In genomic region chr2:84700006-84700405, GRCh38 we compare ENCODE assay signal across 20 cellular contexts.
"Had no signal": no experiment of that assay in that cellular context is flagged by ENCODE, and none has a peak within 500 bp of the region (broad histone marks: within the 10 kb centered on the region; RNA-seq: fewer than 3 reads in every experiment).

No MANE protein-coding gene starts in this region.

- H3K36me3 ChIP-seq: left ventricle myocardium inferior, lower lobe of right lung, spleen had no signal

- H3K27ac ChIP-seq: dorsolateral prefrontal cortex, left ventricle myocardium inferior, lower lobe of right lung, psoas muscle, spleen, testis, tibial nerve had no signal

- ATAC-seq: left cardiac atrium; lower lobe of right lung; psoas muscle; sciatic nerve; stimulated activated memory B cell treated with anti-CD40 and anti-IgM and Interleukin-4, amounts not matched to agents 10 μg/mL and 1 μg/mL and 100 μg/mL, for 72 hours; stimulated activated naive CD8-positive, alpha-beta T cell treated with anti-CD3 and anti-CD28 coated beads, Interleukin-15, amount 100 ng/mL, for 72 hours had no signal

- FAIRE-seq: kidney had no signal

- H3K4me3 ChIP-seq: dorsolateral prefrontal cortex, left ventricle myocardium inferior, lower lobe of right lung, psoas muscle, spleen, testis, tibial nerve had no signal

- H3K9me3 ChIP-seq: left ventricle myocardium inferior, lower lobe of right lung, psoas muscle, testis, tibial nerve had no signal

- DNase-seq: cortex of kidney; dorsolateral prefrontal cortex; effector CD8-positive, alpha-beta T cell; foreskin fibroblast; immature natural killer cell; kidney; left cardiac atrium; left ventricle myocardium inferior; lower lobe of right lung; psoas muscle; retina; spleen; stimulated activated CD4-positive, alpha-beta T cell treated with anti-CD3 and anti-CD28 coated beads, Interleukin-15, amount 100 ng/mL, for 24 hours; stimulated activated CD4-positive, alpha-beta T cell treated with anti-CD3 and anti-CD28 coated beads, Interleukin-1b, Interleukin-23, amount 100 ng/mL, for 48 hours; stimulated activated CD4-positive, alpha-beta T cell treated with anti-CD3 and anti-CD28 coated beads, Interleukin-4, amount 100 ng/mL, for 24 hours; stimulated activated naive CD8-positive, alpha-beta T cell treated with anti-CD3 and anti-CD28 coated beads, Interleukin-15, amount 100 ng/mL, for 72 hours; testis had no signal

- H3K4me1 ChIP-seq: left ventricle myocardium inferior, psoas muscle, spleen, testis, tibial nerve had no signal

- H3K27me3 ChIP-seq: dorsolateral prefrontal cortex, spleen, testis, tibial nerve had no signal
